ENCODE assay signal across 18 cellular contexts in genomic region chr9:77464591-77465125, GRCh38.
DNase-seq lines count a peak whose midpoint lies in the region; ATAC-seq, FAIRE-seq and TF ChIP-seq lines count a peak whose summit lies in the region.
"Had no signal": no experiment of that assay in that cellular context is flagged by ENCODE, and none has a peak within 500 bp of the region (broad histone marks: within the 10 kb centered on the region; RNA-seq: fewer than 3 reads in every experiment).

No MANE protein-coding gene starts in this region.

- H3K27me3 ChIP-seq in astrocyte (ENCODE audit: insufficient read depth, low read length) (no peaks in the 10 kb centered on the region), uterus (no peaks in the 10 kb centered on the region)

- H3K4me3 ChIP-seq in astrocyte (ENCODE audit: insufficient read depth, low read depth, low read length), result no peak overlapping the region
- no peak overlapping the region for H3K4me3 ChIP-seq in foreskin fibroblast (ENCODE audit: low read depth in 1 of 2, low read length in 2 of 2)
- H3K4me3 ChIP-seq in uterus, result no peak overlapping the region

- H3K27ac Mint-ChIP-seq in stimulated activated naive CD8-positive, alpha-beta T cell treated with anti-CD3 and anti-CD28 coated beads, Interleukin-15, Interleukin-2, amounts not matched to agents 100 ng/mL and 50 ng/mL, for 24 hours, result peak overlapping the region; percentile 41
- H3K27ac Mint-ChIP-seq in stimulated activated naive CD8-positive, alpha-beta T cell treated with anti-CD3 and anti-CD28 coated beads, Interleukin-15, amount 100 ng/mL, for 72 hours, result no peak overlapping the region
- H3K27ac Mint-ChIP-seq in astrocyte (ENCODE audit: unreplicated experiment) (peak overlapping the region; percentile 50), MCF 10A (ENCODE audit: low read depth, unreplicated experiment) (no peak overlapping the region)
- H3K27ac Mint-ChIP-seq: B cell; CD4-positive, alpha-beta memory T cell had no signal

- no peak for DNase-seq in stimulated activated naive CD8-positive, alpha-beta T cell treated with anti-CD3 and anti-CD28 coated beads, Interleukin-15, amount 100 ng/mL, for 72 hours
- DNase-seq in astrocyte (ENCODE audit: low read depth) (peak; percentile 68), foreskin fibroblast (peak; percentile 26 to 46), uterus (no peak), MCF 10A (ENCODE audit: unreplicated experiment) (no peak), iPS-NIHi7 (ENCODE audit: extremely low spot score) (no peak)
- DNase-seq: CD4-positive, alpha-beta memory T cell; DND-41; GF-D8; KBM-7; NCI-H1048; NCI-H226; NCI-H526 treated with DMSO at 0.1 percent for 48 hours; SIG-M5 had no signal

- peaks cover 14% of the 10 kb centered on the region for H3K4me1 ChIP-seq in astrocyte (ENCODE audit: insufficient read depth, low read length)
- no peaks in the 10 kb centered on the region for H3K4me1 ChIP-seq in uterus

- CTCF ChIA-PET in MCF 10A (lab: Yijun Ruan, JAX), result interaction anchor here (9.9 kb wide), 1 partner anchor 8 kb away, joined by 125 read pairs; no protein-coding TSS in a partner anchor

- H3K9me3 ChIP-seq in astrocyte (ENCODE audit: insufficient read depth, low read depth, low read length) (no peaks in the 10 kb centered on the region), uterus (no peaks in the 10 kb centered on the region)

- no peak overlapping the region for H3K4me2 ChIP-seq in astrocyte (ENCODE audit: low read length)

- no peaks in the 10 kb centered on the region for H3K9me3 Mint-ChIP-seq in stimulated activated naive CD8-positive, alpha-beta T cell treated with anti-CD3 and anti-CD28 coated beads, Interleukin-15, Interleukin-2, amounts not matched to agents 100 ng/mL and 50 ng/mL, for 24 hours
- H3K9me3 Mint-ChIP-seq in stimulated activated naive CD8-positive, alpha-beta T cell treated with anti-CD3 and anti-CD28 coated beads, Interleukin-15, amount 100 ng/mL, for 72 hours, result no peaks in the 10 kb centered on the region
- H3K9me3 Mint-ChIP-seq in astrocyte (ENCODE audit: unreplicated experiment) (no peaks in the 10 kb centered on the region), MCF 10A (ENCODE audit: unreplicated experiment) (no peaks in the 10 kb centered on the region)

- H3K27ac ChIP-seq in astrocyte (ENCODE audit: low read depth, low read length) (no peak overlapping the region), uterus (peak overlapping the region; percentile 33 to 75)

- peak overlapping the region; percentile 1 for H2AFZ ChIP-seq in astrocyte (ENCODE audit: low read depth, low read length)

- no peak for TF ChIP-seq POLR2A in uterus (IDR thresholded peaks at IDR 0.05)

- peaks cover 8% of the 10 kb centered on the region for H3K27me3 Mint-ChIP-seq in stimulated activated naive CD8-positive, alpha-beta T cell treated with anti-CD3 and anti-CD28 coated beads, Interleukin-15, Interleukin-2, amounts not matched to agents 100 ng/mL and 50 ng/mL, for 24 hours
- H3K27me3 Mint-ChIP-seq in stimulated activated naive CD8-positive, alpha-beta T cell treated with anti-CD3 and anti-CD28 coated beads, Interleukin-15, amount 100 ng/mL, for 72 hours, result no peaks in the 10 kb centered on the region
- H3K27me3 Mint-ChIP-seq in astrocyte (ENCODE audit: low read depth, unreplicated experiment) (no peaks in the 10 kb centered on the region), MCF 10A (ENCODE audit: insufficient read depth, unreplicated experiment) (peaks cover 8% of the 10 kb centered on the region)

- POLR2A ChIA-PET in MCF 10A (lab: Yijun Ruan, JAX), result no interaction called here

- H3K9ac ChIP-seq in astrocyte (ENCODE audit: low read length), result no peak overlapping the region

- H3K36me3 ChIP-seq in astrocyte (ENCODE audit: insufficient read depth, low read length), result no peaks in the 10 kb centered on the region
- H3K36me3 ChIP-seq in uterus, result no peaks in the 10 kb centered on the region

- no peaks in the 10 kb centered on the region for H3K36me3 Mint-ChIP-seq in stimulated activated naive CD8-positive, alpha-beta T cell treated with anti-CD3 and anti-CD28 coated beads, Interleukin-15, Interleukin-2, amounts not matched to agents 100 ng/mL and 50 ng/mL, for 24 hours (ENCODE audit: low read depth)
- H3K36me3 Mint-ChIP-seq in astrocyte (ENCODE audit: low read depth, unreplicated experiment) (no peaks in the 10 kb centered on the region), MCF 10A (ENCODE audit: insufficient read depth, unreplicated experiment) (no peaks in the 10 kb centered on the region)
- H3K36me3 Mint-ChIP-seq: CD4-positive, alpha-beta memory T cell had no signal

- intact Hi-C loops in uterus (cut with DNase I; ENCODE audit: low total_unique reads), result no loop called here
- intact Hi-C loops in MCF 10A (cut with micrococcal nuclease), result no loop called here

- H3K4me3 Mint-ChIP-seq in stimulated activated naive CD8-positive, alpha-beta T cell treated with anti-CD3 and anti-CD28 coated beads, Interleukin-15, Interleukin-2, amounts not matched to agents 100 ng/mL and 50 ng/mL, for 24 hours, result no peak overlapping the region
- no peak overlapping the region for H3K4me3 Mint-ChIP-seq in stimulated activated naive CD8-positive, alpha-beta T cell treated with anti-CD3 and anti-CD28 coated beads, Interleukin-15, amount 100 ng/mL, for 72 hours
- H3K4me3 Mint-ChIP-seq in astrocyte (ENCODE audit: unreplicated experiment), result no peak overlapping the region
- H3K4me3 Mint-ChIP-seq in MCF 10A (ENCODE audit: unreplicated experiment), result no peak overlapping the region
- H3K4me3 Mint-ChIP-seq: B cell; CD4-positive, alpha-beta memory T cell had no signal

- no peaks in the 10 kb centered on the region for H4K20me1 ChIP-seq in astrocyte (ENCODE audit: insufficient read depth, low read length)

- TF ChIP-seq CTCF in astrocyte (IDR thresholded peaks at IDR 0.05; ENCODE audit: insufficient read depth, low read depth, low read length) (no peak), foreskin fibroblast (IDR thresholded peaks at IDR 0.05; ENCODE audit: low read depth, low read length) (no peak), uterus (IDR thresholded peaks at IDR 0.05) (no peak), MCF 10A (IDR thresholded peaks at IDR 0.05; ENCODE audit: unreplicated experiment) (no peak)

- no peaks in the 10 kb centered on the region for H3K79me2 ChIP-seq in astrocyte (ENCODE audit: insufficient read depth, low read length)

- FAIRE-seq in astrocyte (lab: Jason Lieb, UNC), result no peak
- FAIRE-seq: D721Med had no signal

- ATAC-seq in stimulated activated naive CD8-positive, alpha-beta T cell treated with anti-CD3 and anti-CD28 coated beads, Interleukin-15, amount 100 ng/mL, for 72 hours, result no peak
- ATAC-seq in HG03097 (IDR thresholded peaks at IDR 0.05; ENCODE audit: low FRiP score, unreplicated experiment), result no peak

- BruUV-seq in MCF 10A (replicated peaks; lab: Mats Ljungman, UMichigan), result no TSS peak

- no peaks in the 10 kb centered on the region for H3K4me1 Mint-ChIP-seq in stimulated activated naive CD8-positive, alpha-beta T cell treated with anti-CD3 and anti-CD28 coated beads, Interleukin-15, Interleukin-2, amounts not matched to agents 100 ng/mL and 50 ng/mL, for 24 hours (ENCODE audit: low read depth)
- no peaks in the 10 kb centered on the region for H3K4me1 Mint-ChIP-seq in stimulated activated naive CD8-positive, alpha-beta T cell treated with anti-CD3 and anti-CD28 coated beads, Interleukin-15, amount 100 ng/mL, for 72 hours
- peaks cover 14% of the 10 kb centered on the region for H3K4me1 Mint-ChIP-seq in astrocyte (ENCODE audit: low read depth, unreplicated experiment)
- H3K4me1 Mint-ChIP-seq in MCF 10A (ENCODE audit: insufficient read depth, unreplicated experiment), result no peaks in the 10 kb centered on the region
- H3K4me1 Mint-ChIP-seq: B cell; CD4-positive, alpha-beta memory T cell had no signal

Comparison
In these comparisons a context has a peak if more than half of its experiments do, and no peak if none do; other contexts are left out.
1. H3K27ac Mint-ChIP-seq: peak in stimulated activated naive CD8-positive, alpha-beta T cell treated with anti-CD3 and anti-CD28 coated beads, Interleukin-15, Interleukin-2, amounts not matched to agents 100 ng/mL and 50 ng/mL, for 24 hours (single experiment) and astrocyte (single experiment); none in stimulated activated naive CD8-positive, alpha-beta T cell treated with anti-CD3 and anti-CD28 coated beads, Interleukin-15, amount 100 ng/mL, for 72 hours (0 of 2) and MCF 10A (single experiment).
2. DNase-seq: peak in astrocyte (single experiment) and foreskin fibroblast (2 of 2); none in stimulated activated naive CD8-positive, alpha-beta T cell treated with anti-CD3 and anti-CD28 coated beads, Interleukin-15, amount 100 ng/mL, for 72 hours (0 of 2), uterus (0 of 2), MCF 10A (single experiment) and iPS-NIHi7 (single experiment).